ENCODE assay signal across 1 cellular context in genomic region chr16:88686439-88687253, GRCh38.
A peak's percentile ranks its signal among the peaks of the same experiment; 100 is the strongest.
TF ChIP-seq lines count a peak whose summit lies in the region.

TSS of gene SNAI3 (minus strand) at chr16:88686507. CDS start at chr16:88686406, 101 bp downstream.

TF ChIP-seq in HepG2, 621 proteins besides CTCF, POLR2A, EP300 and RAD21 (continued from another document and continues in another):
- 0 out of 2 replicates have a peak, but pooled peaks have one; percentile 38 for TF ChIP-seq FOXP4 (CRISPR knock-in tag; IDR thresholded peaks at IDR 0.05)
- TF ChIP-seq GFI1 (CRISPR knock-in tag; IDR thresholded peaks at IDR 0.05; ENCODE audit: borderline replicate concordance): peak; percentile 26; the same call in 1 of the 2 replicates
- no peak for TF ChIP-seq MNT (IDR thresholded peaks at IDR 0.05)
- no peak; the same call in 1 of the 2 replicates for TF ChIP-seq ZNF574 (CRISPR knock-in tag; IDR thresholded peaks at IDR 0.05)
- TF ChIP-seq GZF1 (CRISPR knock-in tag; IDR thresholded peaks at IDR 0.05): no peak
- TF ChIP-seq JARID2 (CRISPR knock-in tag; IDR thresholded peaks at IDR 0.05; ENCODE audit: insufficient replicate concordance): peak; percentile 30
- peak; percentile 46; the same call in 1 of the 2 replicates for TF ChIP-seq E2F5 (CRISPR knock-in tag; conservative IDR thresholded peaks at IDR 0.05)
- peak; percentile 56; the same call in 1 of the 2 replicates for TF ChIP-seq TBX2 (CRISPR knock-in tag; IDR thresholded peaks at IDR 0.05; ENCODE audit: borderline replicate concordance)
- TF ChIP-seq ZBTB26 (CRISPR knock-in tag; IDR thresholded peaks at IDR 0.05; ENCODE audit: borderline replicate concordance): no peak
- TF ChIP-seq ZNF644 (CRISPR knock-in tag; IDR thresholded peaks at IDR 0.05; ENCODE audit: low read depth): no peak
- TF ChIP-seq AHDC1 (CRISPR knock-in tag; IDR thresholded peaks at IDR 0.05; ENCODE audit: borderline replicate concordance): 0 out of 2 replicates have a peak, but pooled peaks have one; percentile 20
- TF ChIP-seq ZNF549 (CRISPR knock-in tag; IDR thresholded peaks at IDR 0.05): no peak
- TF ChIP-seq GRHL1 (CRISPR knock-in tag; conservative IDR thresholded peaks at IDR 0.05): no peak
- TF ChIP-seq HIC2 (CRISPR knock-in tag; IDR thresholded peaks at IDR 0.05; ENCODE audit: low read depth): no peak
- no peak for TF ChIP-seq U2AF1 (optimal IDR thresholded peaks at IDR 0.05; ENCODE audit: low read depth, low read length)
- TF ChIP-seq ZNF773 (CRISPR knock-in tag; IDR thresholded peaks at IDR 0.05; ENCODE audit: borderline replicate concordance): no peak
- no peak for TF ChIP-seq CSRNP1 (CRISPR knock-in tag; IDR thresholded peaks at IDR 0.05)
- TF ChIP-seq ZNF83 (CRISPR knock-in tag; IDR thresholded peaks at IDR 0.05; ENCODE audit: borderline replicate concordance): no peak; the same call in 1 of the 2 replicates
- no peak; the same call in 1 of the 2 replicates for TF ChIP-seq ZNF414 (CRISPR knock-in tag; IDR thresholded peaks at IDR 0.05)
- no peak for TF ChIP-seq KLF11 (CRISPR knock-in tag; IDR thresholded peaks at IDR 0.05)
- no peak for TF ChIP-seq NFATC3 (CRISPR knock-in tag; IDR thresholded peaks at IDR 0.05)
- TF ChIP-seq YEATS4 (CRISPR knock-in tag; IDR thresholded peaks at IDR 0.05; ENCODE audit: borderline replicate concordance): peak; percentile 56; the same call in 1 of the 2 replicates
- TF ChIP-seq REST (IDR thresholded peaks at IDR 0.05; ENCODE audit: borderline replicate concordance in 1 of 2, low read depth in 1 of 2, low read length in 2 of 2): no peak
- TF ChIP-seq ARNTL (CRISPR knock-in tag; IDR thresholded peaks at IDR 0.05): peak; percentile 14; the same call in 1 of the 2 replicates
